ENCODE assay signal across 8 cellular contexts in the genomic region with DNA sequence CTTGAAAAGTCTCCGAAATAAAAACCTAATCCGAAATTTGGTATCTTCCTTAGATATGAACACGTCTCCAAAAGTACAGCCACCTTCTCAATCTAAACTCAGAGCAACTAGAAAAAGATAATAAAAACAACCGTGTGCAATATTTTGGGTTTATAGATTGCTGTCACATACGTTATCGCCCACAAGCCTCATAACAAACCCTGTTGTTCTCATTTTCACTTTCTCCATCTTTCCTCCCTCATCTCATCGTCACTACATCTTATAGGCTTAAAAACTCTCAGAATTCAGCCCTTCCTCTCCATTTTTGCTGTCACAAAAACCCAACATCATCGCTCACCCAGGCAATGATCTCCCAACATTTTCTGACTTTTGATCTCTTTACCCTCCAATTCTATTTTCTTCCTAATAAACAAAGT. TPM values are rescaled to one million over a fixed set of nuclear protein-coding genes. Genes with fewer than 3 reads are reported as not detected.
DNase-seq lines count a peak whose midpoint lies in the region; ATAC-seq and TF ChIP-seq lines count a peak whose summit lies in the region.

No MANE protein-coding gene starts in this region.

- no peak for TF ChIP-seq EP300 in esophagus muscularis mucosa (IDR thresholded peaks at IDR 0.05)

- ATAC-seq in left colon: no peak

- H3K9me3 ChIP-seq in NT2/D1 (ENCODE audit: insufficient read depth, low read length): no peaks in the 10 kb centered on the region
- H3K9me3 ChIP-seq in esophagus muscularis mucosa: no peaks in the 10 kb centered on the region
- no peaks in the 10 kb centered on the region for H3K9me3 ChIP-seq in skeletal muscle satellite cell (replicated peaks; ENCODE audit: low read length)

- H3K27me3 ChIP-seq in NT2/D1 (ENCODE audit: insufficient read depth, insufficient read length) (peaks cover 14% of the 10 kb centered on the region), esophagus muscularis mucosa (peaks cover 0 to 28% (median 0%) of the 10 kb centered on the region in 4 donors), skeletal muscle satellite cell (ENCODE audit: control insufficient read depth, insufficient read depth, low read length) (peaks cover 19% of the 10 kb centered on the region)

- H3K4me1 ChIP-seq in NT2/D1 (ENCODE audit: insufficient read depth, insufficient read length) (no peaks in the 10 kb centered on the region), esophagus muscularis mucosa (peaks cover 18 to 47% (median 39%) of the 10 kb centered on the region in 4 donors), skeletal muscle satellite cell (ENCODE audit: control insufficient read depth, insufficient read depth, low read length) (peaks cover 20% of the 10 kb centered on the region)

- H3K27ac ChIP-seq in esophagus muscularis mucosa (replicated peaks in 1 of 4): peak overlapping the region; percentile 35 to 76 (median 67)

- H3K36me3 ChIP-seq in NT2/D1 (ENCODE audit: insufficient read depth, insufficient read length, low read length): no peaks in the 10 kb centered on the region
- no peaks in the 10 kb centered on the region for H3K36me3 ChIP-seq in esophagus muscularis mucosa
- H3K36me3 ChIP-seq in skeletal muscle satellite cell (ENCODE audit: insufficient read depth, low read length): no peaks in the 10 kb centered on the region

- H3K27me3 Mint-ChIP-seq in activated CD4-positive, alpha-beta T cell treated with anti-CD3 and anti-CD28 coated beads, Interleukin-2, amount 10 ng/mL, durations not matched to agents 7 days and 5 days: peaks cover 21% of the 10 kb centered on the region

- no peak for DNase-seq in activated CD4-positive, alpha-beta T cell treated with anti-CD3 and anti-CD28 coated beads, Interleukin-2, amount 10 ng/mL, durations not matched to agents 7 days and 5 days
- DNase-seq in activated CD4-positive, alpha-beta T cell treated with anti-CD3 and anti-CD28 coated beads, Interleukin-2, amount 50 U/mL, for 4 hours: no peak
- no peak for DNase-seq in NT2/D1 (ENCODE audit: low read depth, low spot score)
- no peak for DNase-seq in esophagus muscularis mucosa (ENCODE audit: extremely low spot score)
- DNase-seq in stimulated activated CD8-positive, alpha-beta memory T cell treated with anti-CD3 and anti-CD28 coated beads, Interleukin-4, amount 100 ng/mL, for 48 hours: no peak
- DNase-seq in left colon: no peak
- DNase-seq in posterior cingulate gyrus: no peak

- H3K27ac Mint-ChIP-seq in activated CD4-positive, alpha-beta T cell treated with anti-CD3 and anti-CD28 coated beads, Interleukin-2, amount 10 ng/mL, durations not matched to agents 7 days and 5 days: peak overlapping the region; percentile 92

- peak overlapping the region; percentile 92 for H3K4me3 ChIP-seq in NT2/D1 (ENCODE audit: insufficient read length, low read depth)
- peak overlapping the region; percentile 77 to 89 (median 80) for H3K4me3 ChIP-seq in esophagus muscularis mucosa
- H3K4me3 ChIP-seq in skeletal muscle satellite cell (ENCODE audit: low read length): peak overlapping the region; percentile 96

- H3K9me3 Mint-ChIP-seq in activated CD4-positive, alpha-beta T cell treated with anti-CD3 and anti-CD28 coated beads, Interleukin-2, amount 10 ng/mL, durations not matched to agents 7 days and 5 days: no peaks in the 10 kb centered on the region

- H3K9ac ChIP-seq in NT2/D1 (ENCODE audit: insufficient read length, low read depth): no peak overlapping the region
- H3K9ac ChIP-seq in skeletal muscle satellite cell (ENCODE audit: low read depth, low read length): peak overlapping the region; percentile 84

- no peak for TF ChIP-seq CTCF in esophagus muscularis mucosa (IDR thresholded peaks at IDR 0.05)

- peak overlapping the region; percentile 94 for H3K4me3 Mint-ChIP-seq in activated CD4-positive, alpha-beta T cell treated with anti-CD3 and anti-CD28 coated beads, Interleukin-2, amount 10 ng/mL, durations not matched to agents 7 days and 5 days

- intact Hi-C loops in esophagus muscularis mucosa (cut with DNase I): no loop called here
- intact Hi-C loops in left colon (cut with DNase I, micrococcal nuclease): no loop called here
- intact Hi-C loops in posterior cingulate gyrus (cut with DNase I): loop anchor here (1.0 kb wide), 1 partner anchor 11 kb away; the partner anchor contains the start of gene FIP1L1

- WGBS in esophagus muscularis mucosa: 17% methylated on average over 8 of the region's 8 CpGs

- TF ChIP-seq POLR2A in esophagus muscularis mucosa (IDR thresholded peaks at IDR 0.05; ENCODE audit: low read depth): no peak

- peak overlapping the region; percentile 96 for H3K4me2 ChIP-seq in skeletal muscle satellite cell (ENCODE audit: low read length)

- CTCF ChIA-PET in activated CD4-positive, alpha-beta T cell treated with anti-CD3 and anti-CD28 coated beads, Interleukin-2, amount 10 ng/mL, durations not matched to agents 7 days and 5 days (lab: Charles Lee): no interaction called here

- H3K36me3 Mint-ChIP-seq in activated CD4-positive, alpha-beta T cell treated with anti-CD3 and anti-CD28 coated beads, Interleukin-2, amount 10 ng/mL, durations not matched to agents 7 days and 5 days (ENCODE audit: low read depth): peaks cover 10% of the 10 kb centered on the region

- peaks cover 42% of the 10 kb centered on the region for H3K4me1 Mint-ChIP-seq in activated CD4-positive, alpha-beta T cell treated with anti-CD3 and anti-CD28 coated beads, Interleukin-2, amount 10 ng/mL, durations not matched to agents 7 days and 5 days

- POLR2A ChIA-PET in activated CD4-positive, alpha-beta T cell treated with anti-CD3 and anti-CD28 coated beads, Interleukin-2, amount 10 ng/mL, durations not matched to agents 7 days and 5 days (lab: Charles Lee): no interaction called here

RNA-seq across cellular contexts. Expression of gene SCFD2, which starts 0.4 kb away (rescaled TPM):
- 10 to 100 TPM; 23.0 to 24.5 TPM for total RNA-seq in activated CD4-positive, alpha-beta T cell treated with anti-CD3 and anti-CD28 coated beads, Interleukin-2, amount 10 ng/mL, durations not matched to agents 7 days and 5 days
- total RNA-seq in esophagus muscularis mucosa (10 to 100 TPM; 10.0 to 15.7 (median 12.7) TPM), left colon (10 to 100 TPM; 11.1 to 15.8 TPM)
- 42.8 and 52.9 TPM in 2 replicates for total RNA-seq in skeletal muscle satellite cell (2012; rRNA removed)

RNA-seq across cellular contexts. Expression of gene FIP1L1, which starts 11.1 kb away (rescaled TPM):
- 10 to 100 TPM; 74.1 to 92.1 TPM for total RNA-seq in activated CD4-positive, alpha-beta T cell treated with anti-CD3 and anti-CD28 coated beads, Interleukin-2, amount 10 ng/mL, durations not matched to agents 7 days and 5 days
- total RNA-seq in esophagus muscularis mucosa (10 to 100 TPM; 31.9 to 44.4 (median 39.6) TPM), left colon (10 to 100 TPM; 38.7 to 44.7 TPM)
- 46.5 and 65.9 TPM in 2 replicates for total RNA-seq in skeletal muscle satellite cell (2012; rRNA removed)
